In genomic region chr3:31654998-31655397, GRCh38 we compare ENCODE assay signal across 26 cellular contexts.
"Had no signal": no experiment of that assay in that cellular context is flagged by ENCODE, and none has a peak within 500 bp of the region (broad histone marks: within the 10 kb centered on the region; RNA-seq: fewer than 3 reads in every experiment).

No MANE protein-coding gene starts in this region.

- H3K9ac ChIP-seq: neural progenitor cell, parathyroid adenoma had no signal

- H3K4me3 ChIP-seq: neural progenitor cell, ovary, psoas muscle, right lobe of liver, sigmoid colon, stomach, thoracic aorta, thyroid gland, tibial nerve, upper lobe of left lung, vagina had no signal

- H3K4me3 Mint-ChIP-seq: natural killer cell; nephron; neural progenitor cell; stimulated activated effector memory CD8-positive, alpha-beta T cell treated with anti-CD3 and anti-CD28 coated beads, Interleukin-12 subunit alpha, Interleukin-12 subunit beta, amount 100 ng/mL, for 72 hours; stimulated activated naive B cell treated with anti-CD40 and anti-IgM and Interleukin-4, amounts not matched to agents 10 μg/mL and 1 μg/mL and 100 μg/mL, for 72 hours; stimulated activated naive CD8-positive, alpha-beta T cell treated with anti-CD3 and anti-CD28 coated beads, Interleukin-15, Interleukin-2, amounts not matched to agents 100 ng/mL and 50 ng/mL, for 24 hours had no signal

- H3K27me3 ChIP-seq: neural progenitor cell, ovary, right lobe of liver, sigmoid colon, stomach, thyroid gland, tibial nerve, upper lobe of left lung, vagina had no signal

- H3K9me3 ChIP-seq: ovary, thyroid gland had no signal

- ATAC-seq: natural killer cell; psoas muscle; right cardiac atrium; right lobe of liver; stimulated activated effector memory CD8-positive, alpha-beta T cell treated with anti-CD3 and anti-CD28 coated beads, Interleukin-12 subunit alpha, Interleukin-12 subunit beta, amount 100 ng/mL, for 72 hours; stimulated activated naive B cell treated with anti-CD40 and anti-IgM and Interleukin-4, amounts not matched to agents 10 μg/mL and 1 μg/mL and 100 μg/mL, for 72 hours had no signal

- H3K4me1 ChIP-seq: neural progenitor cell, parathyroid adenoma, psoas muscle, right lobe of liver, sigmoid colon, stomach, thyroid gland, tibial nerve, upper lobe of left lung, vagina had no signal

- H3K27me3 Mint-ChIP-seq: stimulated activated naive B cell treated with anti-CD40 and anti-IgM and Interleukin-4, amounts not matched to agents 10 μg/mL and 1 μg/mL and 100 μg/mL, for 72 hours; stimulated activated naive CD8-positive, alpha-beta T cell treated with anti-CD3 and anti-CD28 coated beads, Interleukin-15, Interleukin-2, amounts not matched to agents 100 ng/mL and 50 ng/mL, for 24 hours had no signal

- H3K27ac Mint-ChIP-seq: natural killer cell; nephron; neural progenitor cell; stimulated activated effector memory CD8-positive, alpha-beta T cell treated with anti-CD3 and anti-CD28 coated beads, Interleukin-12 subunit alpha, Interleukin-12 subunit beta, amount 100 ng/mL, for 72 hours; stimulated activated naive B cell treated with anti-CD40 and anti-IgM and Interleukin-4, amounts not matched to agents 10 μg/mL and 1 μg/mL and 100 μg/mL, for 72 hours; stimulated activated naive CD8-positive, alpha-beta T cell treated with anti-CD3 and anti-CD28 coated beads, Interleukin-15, Interleukin-2, amounts not matched to agents 100 ng/mL and 50 ng/mL, for 24 hours had no signal

- H3K27ac ChIP-seq: neural progenitor cell, ovary, parathyroid adenoma, psoas muscle, right lobe of liver, sigmoid colon, stomach, thoracic aorta, thyroid gland, tibial nerve, upper lobe of left lung, vagina had no signal

- H3K4me1 Mint-ChIP-seq: natural killer cell; nephron; neural progenitor cell; stimulated activated effector memory CD8-positive, alpha-beta T cell treated with anti-CD3 and anti-CD28 coated beads, Interleukin-12 subunit alpha, Interleukin-12 subunit beta, amount 100 ng/mL, for 72 hours; stimulated activated naive B cell treated with anti-CD40 and anti-IgM and Interleukin-4, amounts not matched to agents 10 μg/mL and 1 μg/mL and 100 μg/mL, for 72 hours had no signal

- H3K36me3 ChIP-seq: neural progenitor cell, ovary, sigmoid colon, thoracic aorta, thyroid gland, upper lobe of left lung had no signal

- DNase-seq: natural killer cell; occipital lobe; ovary; posterior cingulate gyrus; psoas muscle; right cardiac atrium; right lobe of liver; sigmoid colon; small intestine; stimulated activated CD4-positive, alpha-beta T cell treated with anti-CD3 and anti-CD28 coated beads, Interleukin-15, amount 100 ng/mL, for 24 hours; stimulated activated CD4-positive, alpha-beta T cell treated with anti-CD3 and anti-CD28 coated beads, Interleukin-2, amount 100 ng/mL, for 24 hours; stimulated activated CD4-positive, alpha-beta T cell treated with anti-CD3 and anti-CD28 coated beads, Interleukin-2, amount 100 ng/mL, for 48 hours; stimulated activated CD4-positive, alpha-beta T cell treated with anti-CD3 and anti-CD28 coated beads, Interleukin-4, amount 100 ng/mL, for 24 hours; stimulated activated naive B cell treated with anti-CD40 and anti-IgM and Interleukin-4, amounts not matched to agents 10 μg/mL and 1 μg/mL and 100 μg/mL, for 72 hours; stimulated activated naive CD4-positive, alpha-beta T cell treated with Interleukin-2 at 50 U/mL for 16 hours; stomach; thyroid gland; upper lobe of left lung had no signal
